In the genomic region with DNA sequence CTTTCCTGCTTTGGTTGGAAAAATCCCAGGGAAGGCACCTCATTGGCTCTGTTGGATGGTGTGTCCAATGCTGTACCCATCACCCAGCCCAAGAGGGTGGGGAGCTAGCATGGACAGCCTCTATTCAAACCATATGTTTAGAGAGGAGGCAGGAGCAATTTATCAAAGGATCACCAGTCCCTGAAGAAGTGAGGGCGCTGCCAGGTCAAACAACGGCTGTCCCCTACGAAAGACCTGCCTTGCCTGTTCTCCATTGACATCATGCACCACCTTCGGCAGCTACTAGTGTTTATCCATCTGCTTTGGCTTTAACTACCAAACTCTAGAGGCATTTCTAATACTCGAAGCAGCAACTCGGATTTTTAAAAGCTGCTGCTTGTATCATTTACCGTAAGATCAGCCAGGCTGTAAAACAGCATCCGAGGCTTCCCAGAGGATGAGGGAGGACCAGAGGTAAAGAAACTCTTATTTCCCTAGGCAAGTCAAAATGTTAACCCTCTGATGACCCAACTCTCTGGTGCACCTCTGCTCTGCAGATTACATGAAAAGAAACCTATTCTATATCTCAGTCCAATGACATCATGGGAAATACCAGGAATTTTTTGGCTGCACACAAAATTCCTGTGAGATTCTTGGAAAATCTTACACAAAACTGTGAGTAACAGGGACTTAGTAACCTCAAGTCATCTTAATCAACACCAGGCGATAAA, we compare ENCODE assay signal across 1 cellular context.
TF ChIP-seq lines count a peak whose summit lies in the region.

No MANE protein-coding gene starts in this region.

TF ChIP-seq in SK-N-SH, 30 proteins besides CTCF, POLR2A, EP300 and RAD21:
- TF ChIP-seq, protein P1, sequence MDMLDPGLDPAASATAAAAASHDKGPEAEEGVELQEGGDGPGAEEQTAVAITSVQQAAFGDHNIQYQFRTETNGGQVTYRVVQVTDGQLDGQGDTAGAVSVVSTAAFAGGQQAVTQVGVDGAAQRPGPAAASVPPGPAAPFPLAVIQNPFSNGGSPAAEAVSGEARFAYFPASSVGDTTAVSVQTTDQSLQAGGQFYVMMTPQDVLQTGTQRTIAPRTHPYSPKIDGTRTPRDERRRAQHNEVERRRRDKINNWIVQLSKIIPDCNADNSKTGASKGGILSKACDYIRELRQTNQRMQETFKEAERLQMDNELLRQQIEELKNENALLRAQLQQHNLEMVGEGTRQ (IDR thresholded peaks at IDR 0.05; ENCODE audit: borderline replicate concordance, low read depth, low read length) = no peak
- TF ChIP-seq, protein P2, sequence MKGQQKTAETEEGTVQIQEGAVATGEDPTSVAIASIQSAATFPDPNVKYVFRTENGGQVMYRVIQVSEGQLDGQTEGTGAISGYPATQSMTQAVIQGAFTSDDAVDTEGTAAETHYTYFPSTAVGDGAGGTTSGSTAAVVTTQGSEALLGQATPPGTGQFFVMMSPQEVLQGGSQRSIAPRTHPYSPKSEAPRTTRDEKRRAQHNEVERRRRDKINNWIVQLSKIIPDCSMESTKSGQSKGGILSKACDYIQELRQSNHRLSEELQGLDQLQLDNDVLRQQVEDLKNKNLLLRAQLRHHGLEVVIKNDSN (IDR thresholded peaks at IDR 0.05; ENCODE audit: borderline replicate concordance, low read depth) = no peak
- TF ChIP-seq YY1 (IDR thresholded peaks at IDR 0.05; ENCODE audit: low read depth) (no peak), TCF12 (IDR thresholded peaks at IDR 0.05) (peak; percentile 86), FOSL2 (IDR thresholded peaks at IDR 0.05; ENCODE audit: borderline replicate concordance, low read depth) (peak; percentile 77), RXRA (IDR thresholded peaks at IDR 0.05; ENCODE audit: borderline replicate concordance, low read depth) (peak; percentile 69; the same call in 1 of the 2 replicates), NFIC (IDR thresholded peaks at IDR 0.05; ENCODE audit: borderline replicate concordance) (peak; percentile 93), POLR2AphosphoS5 (IDR thresholded peaks at IDR 0.05; ENCODE audit: low read depth, low read length) (peak; percentile 27; the same call in 1 of the 2 replicates), ELF1 (IDR thresholded peaks at IDR 0.05) (no peak), MEF2A (IDR thresholded peaks at IDR 0.05; ENCODE audit: borderline replicate concordance, low read depth) (0 out of 2 replicates have a peak, but pooled peaks have one; percentile 26), TAF1 (IDR thresholded peaks at IDR 0.05; ENCODE audit: borderline replicate concordance, low read depth, low read length) (no peak), GABPA (IDR thresholded peaks at IDR 0.05; ENCODE audit: low read depth) (no peak), TEAD4 (IDR thresholded peaks at IDR 0.05; ENCODE audit: borderline replicate concordance, insufficient read depth) (peak; percentile 98), FOXJ3 (CRISPR knock-in tag; IDR thresholded peaks at IDR 0.05) (no peak), RFX5 (IDR thresholded peaks at IDR 0.05; ENCODE audit: low read length) (no peak), JUND (IDR thresholded peaks at IDR 0.05) (peak; percentile 74)
- TF ChIP-seq, protein P3, sequence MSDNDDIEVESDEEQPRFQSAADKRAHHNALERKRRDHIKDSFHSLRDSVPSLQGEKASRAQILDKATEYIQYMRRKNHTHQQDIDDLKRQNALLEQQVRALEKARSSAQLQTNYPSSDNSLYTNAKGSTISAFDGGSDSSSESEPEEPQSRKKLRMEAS (IDR thresholded peaks at IDR 0.05; ENCODE audit: low read depth) = 0 out of 2 replicates have a peak, but pooled peaks have one; percentile 26
- TF ChIP-seq, protein P4, sequence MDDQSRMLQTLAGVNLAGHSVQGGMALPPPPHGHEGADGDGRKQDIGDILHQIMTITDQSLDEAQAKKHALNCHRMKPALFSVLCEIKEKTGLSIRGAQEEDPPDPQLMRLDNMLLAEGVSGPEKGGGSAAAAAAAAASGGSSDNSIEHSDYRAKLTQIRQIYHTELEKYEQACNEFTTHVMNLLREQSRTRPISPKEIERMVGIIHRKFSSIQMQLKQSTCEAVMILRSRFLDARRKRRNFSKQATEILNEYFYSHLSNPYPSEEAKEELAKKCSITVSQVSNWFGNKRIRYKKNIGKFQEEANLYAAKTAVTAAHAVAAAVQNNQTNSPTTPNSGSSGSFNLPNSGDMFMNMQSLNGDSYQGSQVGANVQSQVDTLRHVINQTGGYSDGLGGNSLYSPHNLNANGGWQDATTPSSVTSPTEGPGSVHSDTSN (IDR thresholded peaks at IDR 0.05) = peak; percentile 53; the same call in 1 of the 2 replicates
